In genomic region chr11:9605742-9606141, GRCh38 we compare ENCODE assay signal across 22 cellular contexts.
"Had no signal": no experiment of that assay in that cellular context is flagged by ENCODE, and none has a peak within 500 bp of the region (broad histone marks: within the 10 kb centered on the region; RNA-seq: fewer than 3 reads in every experiment).

No MANE protein-coding gene starts in this region.

- H3K36me3 Mint-ChIP-seq: natural killer cell treated with Interleukin-12 subunit alpha and Interleukin-12 subunit beta and Interleukin-15 and Interleukin-18, amount 100 ng/mL, for 72 hours had no signal

- H3K9me3 Mint-ChIP-seq: activated naive CD8-positive, alpha-beta T cell treated with anti-CD3 and anti-CD28 coated beads, Interleukin-2, amount 10 ng/mL, durations not matched to agents 7 days and 5 days; activated T-helper 1 cell treated with anti-CD3 and anti-CD28 coated beads, Interleukin-12 subunit alpha, Interleukin-12 subunit beta, Interleukin-2, Interleukin-4 antibody, amounts not matched to agents 30 ng/mL and 10 ng/mL and 1 ng/mL, durations not matched to agents 14 hours and 24 hours and 36 hours; effector memory CD8-positive, alpha-beta T cell; natural killer cell treated with Interleukin-12 subunit alpha and Interleukin-12 subunit beta and Interleukin-15 and Interleukin-18, amount 100 ng/mL, for 72 hours had no signal

- H3K4me3 Mint-ChIP-seq: activated CD4-positive, alpha-beta T cell treated with anti-CD3 and anti-CD28 coated beads, Interleukin-2, amount 10 ng/mL, durations not matched to agents 7 days and 5 days; activated naive CD8-positive, alpha-beta T cell treated with anti-CD3 and anti-CD28 coated beads, Interleukin-2, amount 10 ng/mL, durations not matched to agents 7 days and 5 days; activated T-helper 1 cell treated with anti-CD3 and anti-CD28 coated beads, Interleukin-12 subunit alpha, Interleukin-12 subunit beta, Interleukin-2, Interleukin-4 antibody, amounts not matched to agents 30 ng/mL and 10 ng/mL and 1 ng/mL, durations not matched to agents 14 hours and 24 hours and 36 hours; effector memory CD8-positive, alpha-beta T cell; natural killer cell treated with Interleukin-12 subunit alpha and Interleukin-12 subunit beta and Interleukin-15 and Interleukin-18, amount 100 ng/mL, for 72 hours had no signal

- H3K27ac Mint-ChIP-seq: activated CD4-positive, alpha-beta T cell treated with anti-CD3 and anti-CD28 coated beads, Interleukin-2, amount 10 ng/mL, durations not matched to agents 7 days and 5 days; activated naive CD8-positive, alpha-beta T cell treated with anti-CD3 and anti-CD28 coated beads, Interleukin-2, amount 10 ng/mL, durations not matched to agents 7 days and 5 days; activated T-helper 1 cell treated with anti-CD3 and anti-CD28 coated beads, Interleukin-12 subunit alpha, Interleukin-12 subunit beta, Interleukin-2, Interleukin-4 antibody, amounts not matched to agents 30 ng/mL and 10 ng/mL and 1 ng/mL, durations not matched to agents 14 hours and 24 hours and 36 hours; effector memory CD8-positive, alpha-beta T cell had no signal

- ATAC-seq: effector memory CD8-positive, alpha-beta T cell; left colon; lower lobe of right lung; natural killer cell treated with Interleukin-12 subunit alpha and Interleukin-12 subunit beta and Interleukin-15 and Interleukin-18, amount 100 ng/mL, for 72 hours; pancreas; right lobe of liver had no signal

- DNase-seq: activated CD4-positive, alpha-beta T cell treated with anti-CD3 and anti-CD28 coated beads, Interleukin-2, amount 10 ng/mL, durations not matched to agents 7 days and 5 days; activated naive CD8-positive, alpha-beta T cell treated with anti-CD3 and anti-CD28 coated beads, Interleukin-2, amount 10 ng/mL, durations not matched to agents 7 days and 5 days; activated T-cell treated with anti-CD3 and anti-CD28 coated beads for 4 hours; amygdala; dermis blood vessel endothelial cell; effector memory CD8-positive, alpha-beta T cell; foreskin fibroblast; hippocampal formation; islet precursor cell; left colon; lower lobe of right lung; pancreas; right lobe of liver; small intestine; stimulated activated CD4-positive, alpha-beta T cell treated with anti-CD3 and anti-CD28 coated beads, Interleukin-15, amount 100 ng/mL, for 24 hours; stimulated activated CD4-positive, alpha-beta T cell treated with anti-CD3 and anti-CD28 coated beads, Interleukin-2, amount 100 ng/mL, for 48 hours; SW 1271; T-helper 2 cell; testis; upper lobe of left lung had no signal
